11 cellular contexts compared by ENCODE assay signal in the genomic region with DNA sequence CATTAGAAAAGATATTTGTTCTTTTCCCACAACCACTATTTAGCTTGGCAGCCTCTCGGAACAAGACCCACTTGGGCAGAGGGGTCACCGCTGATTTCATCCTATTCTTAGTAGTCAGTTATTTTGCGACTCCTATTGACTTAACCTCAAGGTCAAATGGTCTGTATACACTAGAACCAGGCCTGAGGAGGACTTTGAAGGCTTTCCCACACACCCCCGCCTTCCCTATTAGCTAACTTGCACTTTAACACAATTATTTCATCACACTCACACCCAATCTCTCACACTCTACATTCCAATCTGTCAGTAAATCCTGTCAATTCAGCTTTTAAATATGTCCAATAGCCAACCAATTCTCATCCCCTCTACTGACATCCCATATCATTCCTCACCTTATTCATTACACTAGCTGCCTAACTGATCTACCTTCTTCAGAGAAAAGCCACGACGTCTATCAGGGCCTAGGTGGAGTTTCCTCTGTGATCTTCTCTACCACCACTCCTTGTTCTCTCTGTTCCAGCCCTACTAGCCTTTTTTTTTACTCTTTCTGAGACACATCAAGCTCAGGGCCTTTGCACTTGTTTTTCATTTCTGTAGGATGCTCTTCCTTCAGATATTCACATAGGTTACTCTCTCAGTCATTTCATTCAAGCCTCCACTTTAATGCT. TPM values are rescaled to one million over a fixed set of nuclear protein-coding genes. Genes with fewer than 3 reads are reported as not detected.
DNase-seq lines count a peak whose midpoint lies in the region; ATAC-seq and TF ChIP-seq lines count a peak whose summit lies in the region.
"Had no signal": no experiment of that assay in that cellular context is flagged by ENCODE, and none has a peak within 500 bp of the region (broad histone marks: within the 10 kb centered on the region; RNA-seq: fewer than 3 reads in every experiment).

No MANE protein-coding gene starts in this region.

- TF ChIP-seq CTCF in neutrophil (IDR thresholded peaks at IDR 0.05): no peak

- H3K36me3 ChIP-seq in effector memory CD4-positive, alpha-beta T cell (ENCODE audit: control insufficient read depth, insufficient read depth, low read length): no peaks in the 10 kb centered on the region
- H3K36me3 ChIP-seq in neutrophil: no peaks in the 10 kb centered on the region

- H3K27me3 Mint-ChIP-seq in T-helper 17 cell: no peaks in the 10 kb centered on the region

- H3K27me3 ChIP-seq in effector memory CD4-positive, alpha-beta T cell (replicated peaks; ENCODE audit: control insufficient read depth, insufficient read depth, low read length, poor library complexity, severe bottlenecking): no peaks in the 10 kb centered on the region
- H3K27me3 ChIP-seq in neutrophil: no peaks in the 10 kb centered on the region

- peak overlapping the region; percentile 28 for H3K27ac ChIP-seq in effector memory CD4-positive, alpha-beta T cell (ENCODE audit: insufficient read depth, low read length, poor library complexity, severe bottlenecking)
- peak overlapping the region; percentile 93 for H3K27ac ChIP-seq in neutrophil

- no peaks in the 10 kb centered on the region for H3K9me3 ChIP-seq in T-helper 17 cell (ENCODE audit: control insufficient read depth, low read length, poor library complexity, severe bottlenecking)
- no peaks in the 10 kb centered on the region for H3K9me3 ChIP-seq in effector memory CD4-positive, alpha-beta T cell (ENCODE audit: control insufficient read depth, low read length)
- no peaks in the 10 kb centered on the region for H3K9me3 ChIP-seq in neutrophil

- peaks cover 6% of the 10 kb centered on the region for H3K4me1 ChIP-seq in effector memory CD4-positive, alpha-beta T cell (ENCODE audit: control insufficient read depth, insufficient read depth, low read length, poor library complexity, severe bottlenecking)
- H3K4me1 ChIP-seq in neutrophil (ENCODE audit: control insufficient read depth in 1 of 2, insufficient read depth in 1 of 2, low read depth in 1 of 2, low read length in 1 of 2): peaks cover 36 to 42% of the 10 kb centered on the region in 2 experiments

- ATAC-seq in T-helper 17 cell: no peak
- no peak for ATAC-seq in GM19328 (IDR thresholded peaks at IDR 0.05; ENCODE audit: unreplicated experiment)

- peak overlapping the region; percentile 96 for H3K4me3 Mint-ChIP-seq in T-helper 17 cell

- H3K27ac Mint-ChIP-seq in T-helper 17 cell: peak overlapping the region; percentile 99

- in situ Hi-C loops in Caki2 (cut with HindIII; ENCODE audit: low pct_unique_long_range_greater_than_20kb, low sequenced_read_pairs): no loop called here

- H3K4me3 ChIP-seq in effector memory CD4-positive, alpha-beta T cell (ENCODE audit: insufficient read depth, low read depth, low read length, poor library complexity, severe bottlenecking): no peak overlapping the region
- peak overlapping the region in 1 of 2 experiments; percentile 77 for H3K4me3 ChIP-seq in neutrophil (ENCODE audit: low read depth in 1 of 2, low read length in 1 of 2)

- H3K36me3 Mint-ChIP-seq in T-helper 17 cell (ENCODE audit: low read depth): peaks cover 3% of the 10 kb centered on the region

- H3K4me1 Mint-ChIP-seq in T-helper 17 cell: peaks cover 48% of the 10 kb centered on the region

- DNase-seq in Caki2 (ENCODE audit: low read depth) (peak; percentile 64), T-helper 17 cell (no peak), NCI-H2171 (lab: John Stamatoyannopoulos, UW) (no peak)
- no peak for DNase-seq in effector memory CD4-positive, alpha-beta T cell
- no peak for DNase-seq in stimulated activated CD4-positive, alpha-beta T cell treated with anti-CD3 and anti-CD28 coated beads, Interleukin-4, amount 100 ng/mL, for 4 hours
- no peak for DNase-seq in stimulated activated CD4-positive, alpha-beta T cell treated with anti-CD3 and anti-CD28 coated beads, Interleukin-1b, Interleukin-23, amount 100 ng/mL, for 48 hours
- DNase-seq: activated CD8-positive, alpha-beta memory T cell treated with anti-CD3 and anti-CD28 coated beads for 24 hours; NCI-H2227 treated with DMSO at 0.1 percent for 48 hours; PC-3 had no signal

RNA-seq across cellular contexts. Expression of a gene that starts 1.0 kb away (rescaled TPM):
- total RNA-seq in Caki2 (2014; rRNA removed; shearing (Covaris generic); ENCODE audit: low replicate concordance): 26.5 and 36.6 TPM in 2 replicates
- 10 to 100 TPM; 61.3 to 65.7 TPM for total RNA-seq in T-helper 17 cell
